ENCODE assay signal across 8 cellular contexts in genomic region chr16:54930034-54930938, GRCh38. TPM values are rescaled to one million over a fixed set of nuclear protein-coding genes. Genes with fewer than 3 reads are reported as not detected.
DNase-seq lines count a peak whose midpoint lies in the region; ATAC-seq and TF ChIP-seq lines count a peak whose summit lies in the region.

TSS of gene IRX5 (plus strand) at chr16:54930865. CDS start at chr16:54931199, 334 bp downstream.

- peaks cover 34% of the 10 kb centered on the region for H3K4me1 Mint-ChIP-seq in activated CD4-positive, alpha-beta memory T cell treated with anti-CD3 and anti-CD28 coated beads, Interleukin-2, amount 10 ng/mL, durations not matched to agents 7 days and 5 days

- peaks cover 3% of the 10 kb centered on the region for H3K9me3 Mint-ChIP-seq in activated CD4-positive, alpha-beta memory T cell treated with anti-CD3 and anti-CD28 coated beads, Interleukin-2, amount 10 ng/mL, durations not matched to agents 7 days and 5 days

- H3K36me3 ChIP-seq in tibial artery, result peaks cover 0 to 24% (median 0%) of the 10 kb centered on the region in 3 donors

- peak within 1 kb of the TSS; percentile 69 to 80 for H3K4me3 ChIP-seq in tibial artery

- H3K27ac ChIP-seq in tibial artery, result peak within 1 kb of the TSS; percentile 94 to 96

- peak in 1 of 2 experiments; percentile 39 for TF ChIP-seq CTCF in tibial artery (IDR thresholded peaks at IDR 0.05)

- no peaks in the 10 kb centered on the region for H3K9me3 ChIP-seq in tibial artery

- H3K27me3 Mint-ChIP-seq in activated CD4-positive, alpha-beta memory T cell treated with anti-CD3 and anti-CD28 coated beads, Interleukin-2, amount 10 ng/mL, durations not matched to agents 7 days and 5 days, result peaks cover 71% of the 10 kb centered on the region

- DNase-seq in COR-L47 (lab: John Stamatoyannopoulos, UW) (peak; percentile 86), NCI-H510A treated with DMSO at 0.1 percent for 48 hours (lab: John Stamatoyannopoulos, UW) (peak; percentile 73), fibroblast of gingiva (ENCODE audit: low read depth) (peak; percentile 99), myocyte (ENCODE audit: low read depth) (peak; percentile 98), tibial artery (peak; percentile 86 to 96)
- peak; percentile 54 for DNase-seq in activated CD4-positive, alpha-beta memory T cell treated with anti-CD3 and anti-CD28 coated beads, Interleukin-2, amount 10 ng/mL, durations not matched to agents 7 days and 5 days

- CTCF ChIA-PET in activated CD4-positive, alpha-beta memory T cell treated with anti-CD3 and anti-CD28 coated beads, Interleukin-2, amount 10 ng/mL, durations not matched to agents 7 days and 5 days (lab: Charles Lee), result no interaction called here

- intact Hi-C loops in tibial artery (cut with DNase I; ENCODE audit: low total_unique reads), result loop anchor here (5.0 kb wide), 4 partner anchors 283 to 738 kb away; partner anchors contain the start of gene IRX3

- POLR2A ChIA-PET in activated CD4-positive, alpha-beta memory T cell treated with anti-CD3 and anti-CD28 coated beads, Interleukin-2, amount 10 ng/mL, durations not matched to agents 7 days and 5 days (lab: Charles Lee), result interaction anchor here (1.0 to 1.3 kb wide), 2 partner anchors 9 to 1427 kb away, joined by 3 read pairs; partner anchors contain the start of gene AKTIP

- ATAC-seq in HG02870 (IDR thresholded peaks at IDR 0.05; ENCODE audit: unreplicated experiment), result peak; percentile 34
- ATAC-seq in HG03460 (IDR thresholded peaks at IDR 0.05; ENCODE audit: unreplicated experiment), result no peak

- H3K4me3 Mint-ChIP-seq in activated CD4-positive, alpha-beta memory T cell treated with anti-CD3 and anti-CD28 coated beads, Interleukin-2, amount 10 ng/mL, durations not matched to agents 7 days and 5 days, result peak within 1 kb of the TSS; percentile 72

- no peaks in the 10 kb centered on the region for H3K27me3 ChIP-seq in tibial artery

- peaks cover 0 to 53% (median 19%) of the 10 kb centered on the region in 4 donors for H3K4me1 ChIP-seq in tibial artery

- peak within 1 kb of the TSS; percentile 72 for H3K27ac Mint-ChIP-seq in activated CD4-positive, alpha-beta memory T cell treated with anti-CD3 and anti-CD28 coated beads, Interleukin-2, amount 10 ng/mL, durations not matched to agents 7 days and 5 days

- peaks cover 31% of the 10 kb centered on the region for H3K36me3 Mint-ChIP-seq in activated CD4-positive, alpha-beta memory T cell treated with anti-CD3 and anti-CD28 coated beads, Interleukin-2, amount 10 ng/mL, durations not matched to agents 7 days and 5 days (ENCODE audit: low read depth)

RNA-seq across cellular contexts. Expression of gene IRX5, which starts in this region (rescaled TPM):
- under 1 TPM; 0.38 TPM for total RNA-seq in activated CD4-positive, alpha-beta memory T cell treated with anti-CD3 and anti-CD28 coated beads, Interleukin-2, amount 10 ng/mL, durations not matched to agents 7 days and 5 days
- total RNA-seq in myocyte, result 12.7 and 14.0 TPM in 2 replicates
- 6.6 TPM for polyA plus RNA-seq in myocyte (2012)

Comparison
In these comparisons a context has a peak if more than half of its experiments do, and no peak if none do; other contexts are left out.
1. Peak in DNase-seq in activated CD4-positive, alpha-beta memory T cell treated with anti-CD3 and anti-CD28 coated beads, Interleukin-2, amount 10 ng/mL, durations not matched to agents 7 days and 5 days; RNA of the gene not detected or under 1 TPM.